Comparison of ENCODE assay signal across 1 cellular context in genomic region chr4:38131371-38132139, GRCh38.
A peak's percentile ranks its signal among the peaks of the same experiment; 100 is the strongest.
TF ChIP-seq lines count a peak whose summit lies in the region.

No MANE protein-coding gene starts in this region.

TF ChIP-seq in H1, 55 proteins besides CTCF, POLR2A, EP300 and RAD21 (continued from another document):
- TF ChIP-seq TAF1 (IDR thresholded peaks at IDR 0.05; ENCODE audit: low read depth, low read length) (no peak), RBBP5 (IDR thresholded peaks at IDR 0.05; ENCODE audit: borderline replicate concordance, low read depth, low read length) (no peak), CHD2 (IDR thresholded peaks at IDR 0.05; ENCODE audit: low read length) (no peak), SIN3A (conservative IDR thresholded peaks at IDR 0.05 in 1 of 2, IDR thresholded peaks at IDR 0.05 in 1 of 2; ENCODE audit: low read depth in 1 of 2, low read length in 2 of 2) (0 out of 4 replicates have a peak, but pooled peaks of 1 of the 2 experiments have one; percentile 44), CHD1 (IDR thresholded peaks at IDR 0.05; ENCODE audit: low read depth, low read length) (no peak), BRCA1 (IDR thresholded peaks at IDR 0.05; ENCODE audit: low read depth, low read length) (no peak), SAP30 (IDR thresholded peaks at IDR 0.05; ENCODE audit: insufficient read depth, insufficient replicate concordance, low read length) (no peak)
- TF ChIP-seq, protein P1, sequence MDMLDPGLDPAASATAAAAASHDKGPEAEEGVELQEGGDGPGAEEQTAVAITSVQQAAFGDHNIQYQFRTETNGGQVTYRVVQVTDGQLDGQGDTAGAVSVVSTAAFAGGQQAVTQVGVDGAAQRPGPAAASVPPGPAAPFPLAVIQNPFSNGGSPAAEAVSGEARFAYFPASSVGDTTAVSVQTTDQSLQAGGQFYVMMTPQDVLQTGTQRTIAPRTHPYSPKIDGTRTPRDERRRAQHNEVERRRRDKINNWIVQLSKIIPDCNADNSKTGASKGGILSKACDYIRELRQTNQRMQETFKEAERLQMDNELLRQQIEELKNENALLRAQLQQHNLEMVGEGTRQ (IDR thresholded peaks at IDR 0.05; ENCODE audit: low read length), result 0 out of 2 replicates have a peak, but pooled peaks have one; percentile 21
